ENCODE assay signal across 14 cellular contexts in the genomic region with DNA sequence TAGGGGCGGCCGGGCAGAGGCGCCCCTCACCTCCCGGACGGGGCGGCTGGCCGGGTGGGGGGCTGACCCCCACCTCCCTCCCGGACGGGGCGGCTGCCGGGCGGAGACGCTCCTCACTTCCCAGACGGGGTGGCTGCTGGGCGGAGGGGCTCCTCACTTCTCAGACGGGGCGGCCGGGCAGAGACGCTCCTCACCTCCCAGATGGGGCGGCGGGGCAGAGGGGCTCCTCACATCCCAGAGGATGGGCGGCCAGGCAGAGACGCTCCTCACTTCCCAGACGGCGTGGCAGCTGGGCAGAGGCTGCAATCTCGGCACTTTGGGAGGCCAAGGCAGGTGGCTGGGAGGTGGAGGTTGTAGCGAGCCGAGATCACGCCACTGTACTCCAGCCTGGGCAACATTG. TPM values are rescaled to one million over a fixed set of nuclear protein-coding genes. Genes with fewer than 3 reads are reported as not detected.
DNase-seq lines count a peak whose midpoint lies in the region; ATAC-seq lines count a peak whose summit lies in the region.
"Not testable (repeated sequence)": the region's sequence is repeated elsewhere in the genome, so short reads cannot be mapped to it uniquely, and the experiment has no call there.
"Had no signal": no experiment of that assay in that cellular context is flagged by ENCODE, and none has a peak within 500 bp of the region (broad histone marks: within the 10 kb centered on the region; RNA-seq: fewer than 3 reads in every experiment).

No MANE protein-coding gene starts in this region.

- ATAC-seq in T-helper 17 cell = not testable (repeated sequence)

- DNase-seq in T-helper 17 cell = not testable (repeated sequence)
- DNase-seq in activated CD4-positive, alpha-beta T cell treated with anti-CD3 and anti-CD28 coated beads, Interleukin-2, amount 10 ng/mL, durations not matched to agents 24 days and 14 days = peak; percentile 32
- peak; percentile 66 for DNase-seq in posterior vena cava (ENCODE audit: low spot score)

- not testable (repeated sequence) for H3K36me3 Mint-ChIP-seq in T-helper 17 cell (ENCODE audit: low read depth); activated CD4-positive, alpha-beta T cell treated with anti-CD3 and anti-CD28 coated beads, Interleukin-2, amount 10 ng/mL, durations not matched to agents 24 days and 14 days (ENCODE audit: low read depth)

- not testable (repeated sequence) for H3K27ac Mint-ChIP-seq in T-helper 17 cell; activated CD4-positive, alpha-beta T cell treated with anti-CD3 and anti-CD28 coated beads, Interleukin-2, amount 10 ng/mL, durations not matched to agents 24 days and 14 days

- H3K9me3 ChIP-seq in T-helper 17 cell (ENCODE audit: control insufficient read depth, low read length, poor library complexity, severe bottlenecking) = not testable (repeated sequence)

- peaks cover 27% of the 10 kb centered on the region for H3K4me1 Mint-ChIP-seq in T-helper 17 cell
- peaks cover 44% of the 10 kb centered on the region for H3K4me1 Mint-ChIP-seq in activated CD4-positive, alpha-beta T cell treated with anti-CD3 and anti-CD28 coated beads, Interleukin-2, amount 10 ng/mL, durations not matched to agents 24 days and 14 days

- H3K27me3 Mint-ChIP-seq in T-helper 17 cell; activated CD4-positive, alpha-beta T cell treated with anti-CD3 and anti-CD28 coated beads, Interleukin-2, amount 10 ng/mL, durations not matched to agents 24 days and 14 days: not testable (repeated sequence)

- intact Hi-C loops in activated CD4-positive, alpha-beta T cell treated with anti-CD3 and anti-CD28 coated beads, Interleukin-2, amount 10 ng/mL, durations not matched to agents 24 days and 14 days (cut with micrococcal nuclease) = loop anchor here (5.0 to 10.0 kb wide), 2 partner anchors 38 to 920 kb away; no protein-coding TSS in a partner anchor
- intact Hi-C loops in posterior vena cava (cut with DNase I) = not testable (repeated sequence)

- peak overlapping the region; percentile 55 for H3K4me3 Mint-ChIP-seq in T-helper 17 cell
- H3K4me3 Mint-ChIP-seq in activated CD4-positive, alpha-beta T cell treated with anti-CD3 and anti-CD28 coated beads, Interleukin-2, amount 10 ng/mL, durations not matched to agents 24 days and 14 days = not testable (repeated sequence)

- not testable (repeated sequence) for H3K9me3 Mint-ChIP-seq in activated CD4-positive, alpha-beta T cell treated with anti-CD3 and anti-CD28 coated beads, Interleukin-2, amount 10 ng/mL, durations not matched to agents 24 days and 14 days

RNA-seq across cellular contexts. Expression of a gene that starts 42.4 kb away (rescaled TPM):
- total RNA-seq in T-helper 17 cell (not detected), posterior vena cava (1 to 10 TPM; 1.5 to 1.9 TPM)
- total RNA-seq in activated CD4-positive, alpha-beta T cell treated with anti-CD3 and anti-CD28 coated beads, Interleukin-2, amount 10 ng/mL, durations not matched to agents 24 days and 14 days = not detected in 2 replicates
- total RNA-seq: A172; A673; B cell; Caco-2; Calu3; CD4-positive, alpha-beta memory T cell; CD4-positive, alpha-beta T cell; CD4-positive, CD25-positive, alpha-beta regulatory T cell; CD8-positive, alpha-beta memory T cell; CD8-positive, alpha-beta T cell; Daoy had no signal

RNA-seq across cellular contexts. Expression of a gene that starts 45.5 kb away (rescaled TPM):
- total RNA-seq in T-helper 17 cell (100 to 1,000 TPM; 109 to 134 TPM), posterior vena cava (10 to 100 TPM; 41.9 to 53.3 TPM)
- total RNA-seq in activated CD4-positive, alpha-beta T cell treated with anti-CD3 and anti-CD28 coated beads, Interleukin-2, amount 10 ng/mL, durations not matched to agents 24 days and 14 days = 128 and 132 TPM in 2 replicates
